In genomic region chr11:46387456-46387855, GRCh38 we compare ENCODE assay signal across 20 cellular contexts. TPM values are rescaled to one million over a fixed set of nuclear protein-coding genes. Genes with fewer than 3 reads are reported as not detected.
"Had no signal": no experiment of that assay in that cellular context is flagged by ENCODE, and none has a peak within 500 bp of the region (broad histone marks: within the 10 kb centered on the region; RNA-seq: fewer than 3 reads in every experiment).

No MANE protein-coding gene starts in this region.

- DNase-seq: cortex of kidney; effector CD8-positive, alpha-beta T cell; hypothalamus; kidney glomerular epithelial cell; mesendoderm; naive B cell; nephron progenitor cell; nucleus accumbens; stimulated activated CD4-positive, alpha-beta T cell treated with anti-CD3 and anti-CD28 coated beads, Interleukin-4, amount 100 ng/mL, for 1 hour; stimulated activated CD8-positive, alpha-beta memory T cell treated with anti-CD3 and anti-CD28 coated beads, Interleukin-4, amount 100 ng/mL, for 48 hours; upper lobe of right lung had no signal

- H3K27ac Mint-ChIP-seq: nephron progenitor cell; progenitor cell of endocrine pancreas; stimulated activated effector memory CD8-positive, alpha-beta T cell treated with anti-CD3 and anti-CD28 coated beads, Interleukin-12 subunit alpha, Interleukin-12 subunit beta, amount 100 ng/mL, for 72 hours; stimulated activated naive CD8-positive, alpha-beta T cell treated with anti-CD3 and anti-CD28 coated beads, Interleukin-15, Interleukin-2, amounts not matched to agents 100 ng/mL and 50 ng/mL, for 24 hours had no signal

- H3K9me3 Mint-ChIP-seq: nephron progenitor cell; stimulated activated effector memory CD8-positive, alpha-beta T cell treated with anti-CD3 and anti-CD28 coated beads, Interleukin-12 subunit alpha, Interleukin-12 subunit beta, amount 100 ng/mL, for 72 hours; stimulated activated naive CD8-positive, alpha-beta T cell treated with anti-CD3 and anti-CD28 coated beads, Interleukin-15, Interleukin-2, amounts not matched to agents 100 ng/mL and 50 ng/mL, for 24 hours had no signal

- H3K4me3 Mint-ChIP-seq: nephron progenitor cell; stimulated activated naive CD8-positive, alpha-beta T cell treated with anti-CD3 and anti-CD28 coated beads, Interleukin-15, Interleukin-2, amounts not matched to agents 100 ng/mL and 50 ng/mL, for 24 hours had no signal

- ATAC-seq: heart right ventricle, pancreas had no signal

- H3K9me3 ChIP-seq: heart right ventricle, pancreas, tibial artery, upper lobe of right lung, vagina had no signal

- H3K36me3 ChIP-seq: heart right ventricle, pancreas, tibial artery, upper lobe of right lung, vagina had no signal

- H3K27ac ChIP-seq: heart right ventricle, pancreas, tibial artery, upper lobe of right lung, vagina had no signal

- H3K4me3 ChIP-seq: heart right ventricle, pancreas, tibial artery, upper lobe of right lung, vagina had no signal

RNA-seq across cellular contexts. Expression of gene CHRM4, which starts 4.1 kb away (rescaled TPM):
- total RNA-seq: fibroblast of lung, lung microvascular endothelial cell, vagina had no signal
